ENCODE assay signal across 1 cellular context in the genomic region with DNA sequence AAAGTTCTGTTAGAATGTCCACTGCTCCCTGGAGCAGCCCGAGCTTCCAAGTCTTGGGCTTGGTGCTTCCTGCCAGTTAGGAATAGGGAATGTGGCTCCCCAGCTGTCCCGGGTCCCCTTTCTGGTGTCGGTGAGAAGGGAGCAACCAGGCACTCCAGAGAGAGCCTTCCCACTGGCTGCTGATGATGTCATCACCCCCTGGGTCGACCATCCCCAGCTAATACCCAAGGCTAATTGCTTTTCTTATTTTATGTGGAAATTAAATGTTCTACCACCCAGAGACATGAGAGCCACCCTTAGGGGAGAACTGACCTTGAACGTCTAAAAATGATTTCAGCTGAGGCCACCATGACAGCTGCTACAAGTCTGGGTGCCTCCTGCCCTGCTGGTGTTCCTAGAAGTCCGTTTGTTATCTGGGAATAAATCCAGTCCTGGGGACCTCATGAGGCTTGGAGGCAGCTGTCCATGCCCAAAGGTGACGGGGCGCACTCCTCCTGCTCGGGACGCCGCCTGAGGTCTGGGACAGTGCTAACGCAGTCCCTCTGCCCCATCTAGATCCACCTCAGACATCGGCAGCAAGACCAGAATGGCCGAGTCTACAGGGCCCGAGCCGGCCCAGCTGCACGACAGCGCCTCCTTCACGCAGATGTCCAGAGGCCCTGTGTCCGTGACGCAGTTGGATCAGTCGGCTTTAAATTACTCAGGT.
TF ChIP-seq lines count a peak whose summit lies in the region.

No MANE protein-coding gene starts in this region.

TF ChIP-seq in H1, 55 proteins besides CTCF, POLR2A, EP300 and RAD21:
- no peak for TF ChIP-seq EZH2 (IDR thresholded peaks at IDR 0.05; ENCODE audit: low read depth, low read length, severe bottlenecking)
- TF ChIP-seq TBP (IDR thresholded peaks at IDR 0.05; ENCODE audit: low read depth, low read length), result no peak
- TF ChIP-seq ASH2L (IDR thresholded peaks at IDR 0.05; ENCODE audit: low read length), result no peak
- TF ChIP-seq BACH1 (IDR thresholded peaks at IDR 0.05; ENCODE audit: low read length), result no peak
- TF ChIP-seq JUN (IDR thresholded peaks at IDR 0.05; ENCODE audit: low read depth, low read length), result no peak
- no peak for TF ChIP-seq SUZ12 (IDR thresholded peaks at IDR 0.05; ENCODE audit: low read length)
- TF ChIP-seq TCF12 (IDR thresholded peaks at IDR 0.05; ENCODE audit: low read depth, low read length), result no peak
- no peak for TF ChIP-seq CEBPB (IDR thresholded peaks at IDR 0.05; ENCODE audit: low read depth, low read length)
- no peak for TF ChIP-seq CHD1 (IDR thresholded peaks at IDR 0.05; ENCODE audit: low read depth, low read length)
- no peak for TF ChIP-seq SIRT6 (IDR thresholded peaks at IDR 0.05; ENCODE audit: low read length)
- TF ChIP-seq, protein P1, sequence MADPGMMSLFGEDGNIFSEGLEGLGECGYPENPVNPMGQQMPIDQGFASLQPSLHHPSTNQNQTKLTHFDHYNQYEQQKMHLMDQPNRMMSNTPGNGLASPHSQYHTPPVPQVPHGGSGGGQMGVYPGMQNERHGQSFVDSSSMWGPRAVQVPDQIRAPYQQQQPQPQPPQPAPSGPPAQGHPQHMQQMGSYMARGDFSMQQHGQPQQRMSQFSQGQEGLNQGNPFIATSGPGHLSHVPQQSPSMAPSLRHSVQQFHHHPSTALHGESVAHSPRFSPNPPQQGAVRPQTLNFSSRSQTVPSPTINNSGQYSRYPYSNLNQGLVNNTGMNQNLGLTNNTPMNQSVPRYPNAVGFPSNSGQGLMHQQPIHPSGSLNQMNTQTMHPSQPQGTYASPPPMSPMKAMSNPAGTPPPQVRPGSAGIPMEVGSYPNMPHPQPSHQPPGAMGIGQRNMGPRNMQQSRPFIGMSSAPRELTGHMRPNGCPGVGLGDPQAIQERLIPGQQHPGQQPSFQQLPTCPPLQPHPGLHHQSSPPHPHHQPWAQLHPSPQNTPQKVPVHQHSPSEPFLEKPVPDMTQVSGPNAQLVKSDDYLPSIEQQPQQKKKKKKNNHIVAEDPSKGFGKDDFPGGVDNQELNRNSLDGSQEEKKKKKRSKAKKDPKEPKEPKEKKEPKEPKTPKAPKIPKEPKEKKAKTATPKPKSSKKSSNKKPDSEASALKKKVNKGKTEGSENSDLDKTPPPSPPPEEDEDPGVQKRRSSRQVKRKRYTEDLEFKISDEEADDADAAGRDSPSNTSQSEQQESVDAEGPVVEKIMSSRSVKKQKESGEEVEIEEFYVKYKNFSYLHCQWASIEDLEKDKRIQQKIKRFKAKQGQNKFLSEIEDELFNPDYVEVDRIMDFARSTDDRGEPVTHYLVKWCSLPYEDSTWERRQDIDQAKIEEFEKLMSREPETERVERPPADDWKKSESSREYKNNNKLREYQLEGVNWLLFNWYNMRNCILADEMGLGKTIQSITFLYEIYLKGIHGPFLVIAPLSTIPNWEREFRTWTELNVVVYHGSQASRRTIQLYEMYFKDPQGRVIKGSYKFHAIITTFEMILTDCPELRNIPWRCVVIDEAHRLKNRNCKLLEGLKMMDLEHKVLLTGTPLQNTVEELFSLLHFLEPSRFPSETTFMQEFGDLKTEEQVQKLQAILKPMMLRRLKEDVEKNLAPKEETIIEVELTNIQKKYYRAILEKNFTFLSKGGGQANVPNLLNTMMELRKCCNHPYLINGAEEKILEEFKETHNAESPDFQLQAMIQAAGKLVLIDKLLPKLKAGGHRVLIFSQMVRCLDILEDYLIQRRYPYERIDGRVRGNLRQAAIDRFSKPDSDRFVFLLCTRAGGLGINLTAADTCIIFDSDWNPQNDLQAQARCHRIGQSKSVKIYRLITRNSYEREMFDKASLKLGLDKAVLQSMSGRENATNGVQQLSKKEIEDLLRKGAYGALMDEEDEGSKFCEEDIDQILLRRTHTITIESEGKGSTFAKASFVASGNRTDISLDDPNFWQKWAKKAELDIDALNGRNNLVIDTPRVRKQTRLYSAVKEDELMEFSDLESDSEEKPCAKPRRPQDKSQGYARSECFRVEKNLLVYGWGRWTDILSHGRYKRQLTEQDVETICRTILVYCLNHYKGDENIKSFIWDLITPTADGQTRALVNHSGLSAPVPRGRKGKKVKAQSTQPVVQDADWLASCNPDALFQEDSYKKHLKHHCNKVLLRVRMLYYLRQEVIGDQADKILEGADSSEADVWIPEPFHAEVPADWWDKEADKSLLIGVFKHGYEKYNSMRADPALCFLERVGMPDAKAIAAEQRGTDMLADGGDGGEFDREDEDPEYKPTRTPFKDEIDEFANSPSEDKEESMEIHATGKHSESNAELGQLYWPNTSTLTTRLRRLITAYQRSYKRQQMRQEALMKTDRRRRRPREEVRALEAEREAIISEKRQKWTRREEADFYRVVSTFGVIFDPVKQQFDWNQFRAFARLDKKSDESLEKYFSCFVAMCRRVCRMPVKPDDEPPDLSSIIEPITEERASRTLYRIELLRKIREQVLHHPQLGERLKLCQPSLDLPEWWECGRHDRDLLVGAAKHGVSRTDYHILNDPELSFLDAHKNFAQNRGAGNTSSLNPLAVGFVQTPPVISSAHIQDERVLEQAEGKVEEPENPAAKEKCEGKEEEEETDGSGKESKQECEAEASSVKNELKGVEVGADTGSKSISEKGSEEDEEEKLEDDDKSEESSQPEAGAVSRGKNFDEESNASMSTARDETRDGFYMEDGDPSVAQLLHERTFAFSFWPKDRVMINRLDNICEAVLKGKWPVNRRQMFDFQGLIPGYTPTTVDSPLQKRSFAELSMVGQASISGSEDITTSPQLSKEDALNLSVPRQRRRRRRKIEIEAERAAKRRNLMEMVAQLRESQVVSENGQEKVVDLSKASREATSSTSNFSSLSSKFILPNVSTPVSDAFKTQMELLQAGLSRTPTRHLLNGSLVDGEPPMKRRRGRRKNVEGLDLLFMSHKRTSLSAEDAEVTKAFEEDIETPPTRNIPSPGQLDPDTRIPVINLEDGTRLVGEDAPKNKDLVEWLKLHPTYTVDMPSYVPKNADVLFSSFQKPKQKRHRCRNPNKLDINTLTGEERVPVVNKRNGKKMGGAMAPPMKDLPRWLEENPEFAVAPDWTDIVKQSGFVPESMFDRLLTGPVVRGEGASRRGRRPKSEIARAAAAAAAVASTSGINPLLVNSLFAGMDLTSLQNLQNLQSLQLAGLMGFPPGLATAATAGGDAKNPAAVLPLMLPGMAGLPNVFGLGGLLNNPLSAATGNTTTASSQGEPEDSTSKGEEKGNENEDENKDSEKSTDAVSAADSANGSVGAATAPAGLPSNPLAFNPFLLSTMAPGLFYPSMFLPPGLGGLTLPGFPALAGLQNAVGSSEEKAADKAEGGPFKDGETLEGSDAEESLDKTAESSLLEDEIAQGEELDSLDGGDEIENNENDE (IDR thresholded peaks at IDR 0.05; ENCODE audit: insufficient replicate concordance, low read length), result no peak
- no peak for TF ChIP-seq KDM5A (IDR thresholded peaks at IDR 0.05; ENCODE audit: low read length)
- TF ChIP-seq SIN3A (conservative IDR thresholded peaks at IDR 0.05 in 1 of 2, IDR thresholded peaks at IDR 0.05 in 1 of 2; ENCODE audit: low read depth in 1 of 2, low read length in 2 of 2), result no peak
- no peak for TF ChIP-seq ZNF274 (IDR thresholded peaks at IDR 0.05; ENCODE audit: borderline replicate concordance, extremely low read depth, low read length)
- TF ChIP-seq NANOG (IDR thresholded peaks at IDR 0.05; ENCODE audit: insufficient read depth, low read depth, low read length, poor library complexity, severe bottlenecking), result no peak
- TF ChIP-seq BCL11A (IDR thresholded peaks at IDR 0.05; ENCODE audit: low read depth in 2 of 2, low read length in 2 of 2), result no peak
- no peak for TF ChIP-seq GTF2F1 (IDR thresholded peaks at IDR 0.05; ENCODE audit: borderline replicate concordance, low read depth, low read length)
